ENCODE assay signal across 25 cellular contexts in genomic region chr2:204901591-204901990, GRCh38.
"Had no signal": no experiment of that assay in that cellular context is flagged by ENCODE, and none has a peak within 500 bp of the region (broad histone marks: within the 10 kb centered on the region; RNA-seq: fewer than 3 reads in every experiment).

No MANE protein-coding gene starts in this region.

- H3K36me3 Mint-ChIP-seq: immature natural killer cell had no signal

- H3K4me1 Mint-ChIP-seq: immature natural killer cell had no signal

- H3K4me3 ChIP-seq: adrenal gland, ascending aorta, colonic mucosa, left ventricle myocardium inferior, spleen, thoracic aorta, upper lobe of right lung had no signal

- H3K36me3 ChIP-seq: adrenal gland, ascending aorta, colonic mucosa, left ventricle myocardium inferior, spleen, thoracic aorta, upper lobe of right lung, WERI-Rb-1 had no signal

- H3K27me3 ChIP-seq: adrenal gland, ascending aorta, colonic mucosa, spleen, upper lobe of right lung had no signal

- H3K27ac ChIP-seq: adrenal gland, ascending aorta, colonic mucosa, left ventricle myocardium inferior, spleen, thoracic aorta, upper lobe of right lung, WERI-Rb-1 had no signal

- H3K9me3 ChIP-seq: adrenal gland, ascending aorta, colonic mucosa, thoracic aorta, upper lobe of right lung had no signal

- DNase-seq: activated CD4-positive, alpha-beta T cell treated with anti-CD3 and anti-CD28 coated beads, Interleukin-2, amount 50 U/mL, for 1 hour; activated CD4-positive, CD25-positive, alpha-beta regulatory T cell treated with anti-CD3 and anti-CD28 coated beads, Interleukin-2, amount 50 U/mL, for 72 hours; activated CD8-positive, alpha-beta memory T cell treated with anti-CD3 and anti-CD28 coated beads, Interleukin-2, amount 50 U/mL, for 48 hours; activated effector memory CD4-positive, alpha-beta T cell treated with Interleukin-2 at 50 U/mL for 16 hours; activated naive CD4-positive, alpha-beta T cell treated with anti-CD3 and anti-CD28 coated beads, Interleukin-2, amount 50 U/mL, for 16 hours; activated T-cell treated with anti-CD3 and anti-CD28 coated beads, Interleukin-2, amount 50 U/mL, for 4 hours; endodermal cell; immature natural killer cell; kidney glomerular epithelial cell; left ventricle myocardium inferior; naive thymus-derived CD8-positive, alpha-beta T cell; retina; spleen; stimulated activated CD4-positive, alpha-beta T cell treated with anti-CD3 and anti-CD28 coated beads, Interleukin-4, amount 100 ng/mL, for 1 hour; stimulated activated naive CD4-positive, alpha-beta T cell; T-cell; upper lobe of right lung; WERI-Rb-1 had no signal

- H3K27me3 Mint-ChIP-seq: naive thymus-derived CD8-positive, alpha-beta T cell; progenitor cell of endocrine pancreas; T-cell had no signal

- H3K4me3 Mint-ChIP-seq: activated T-cell treated with anti-CD3 and anti-CD28 coated beads, Interleukin-2, amount 50 U/mL, for 4 hours; endodermal cell; immature natural killer cell; mesothelial cell of epicardium; naive thymus-derived CD8-positive, alpha-beta T cell; T-cell had no signal

- H3K27ac Mint-ChIP-seq: endodermal cell; immature natural killer cell; mesothelial cell of epicardium; T-cell; T-helper 2 cell treated with Interferon-gamma antibody and Interleukin-4, amounts not matched to agents 5 μg/mL and 100 μg/mL, for 36 hours had no signal

- H3K4me1 ChIP-seq: ascending aorta, colonic mucosa, left ventricle myocardium inferior, spleen, upper lobe of right lung had no signal

- ATAC-seq: activated T-cell treated with anti-CD3 and anti-CD28 coated beads, Interleukin-2, amount 50 U/mL, for 4 hours; naive thymus-derived CD8-positive, alpha-beta T cell; T-cell; upper lobe of right lung had no signal
